11 cellular contexts compared by ENCODE assay signal in the genomic region with DNA sequence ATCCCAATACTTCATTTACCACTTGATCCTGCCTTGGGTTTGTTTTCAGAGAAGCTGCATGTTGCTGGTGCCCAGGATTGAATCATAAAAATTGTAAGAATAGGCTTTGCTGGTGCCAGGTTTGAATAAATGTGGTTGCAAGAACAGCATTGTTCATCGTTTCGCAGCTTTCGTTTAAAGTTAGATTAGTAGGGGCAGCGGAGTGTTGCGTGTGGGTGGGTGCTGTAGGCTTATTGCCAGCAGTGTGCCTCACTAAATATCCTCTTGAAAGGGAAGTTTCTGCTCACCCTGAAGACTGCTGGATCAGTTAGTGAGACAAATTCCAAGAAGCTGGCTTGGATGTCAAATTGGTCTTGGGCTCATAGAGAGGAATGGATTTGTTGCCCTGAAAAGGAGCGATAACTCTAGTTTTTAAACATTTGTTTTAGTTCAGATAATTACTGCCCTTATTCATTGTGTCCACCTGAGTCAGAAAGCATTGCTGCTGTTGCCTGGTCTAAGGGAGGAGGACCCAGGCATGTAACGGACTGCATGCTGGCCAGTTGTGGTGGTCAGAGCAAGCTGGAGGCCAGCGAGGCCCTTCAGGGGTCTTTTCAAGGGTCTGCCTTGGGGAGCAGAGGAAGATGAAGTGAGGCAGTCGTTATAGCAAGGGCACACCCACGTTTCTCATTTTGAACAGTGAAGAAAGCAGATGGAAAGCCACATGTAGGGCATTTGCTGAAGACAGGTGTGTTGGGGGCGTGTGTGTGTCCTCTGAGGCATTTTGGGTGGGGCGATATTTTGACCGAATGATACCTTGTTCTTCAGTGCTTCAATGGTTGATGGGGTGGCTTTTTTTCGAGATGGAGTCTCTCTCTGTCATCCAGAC. TPM values are rescaled to one million over a fixed set of nuclear protein-coding genes. Genes with fewer than 3 reads are reported as not detected.
DNase-seq lines count a peak whose midpoint lies in the region; ATAC-seq lines count a peak whose summit lies in the region.
"Had no signal": no experiment of that assay in that cellular context is flagged by ENCODE, and none has a peak within 500 bp of the region (broad histone marks: within the 10 kb centered on the region; RNA-seq: fewer than 3 reads in every experiment).

No MANE protein-coding gene starts in this region.

- POLR2A ChIA-PET in activated CD4-positive, alpha-beta T cell treated with anti-CD3 and anti-CD28 coated beads for 36 hours (lab: Charles Lee): interaction anchor here (0.6 to 2.1 kb wide), 2 partner anchors 10 to 127 kb away, joined by 3 to 11 read pairs; no protein-coding TSS in a partner anchor

- intact Hi-C loops in activated CD4-positive, alpha-beta T cell treated with anti-CD3 and anti-CD28 coated beads for 36 hours (cut with DNase I, micrococcal nuclease): loop anchor here in 1 of 2 experiments (1.0 kb wide), 1 partner anchor 7 kb away; no protein-coding TSS in a partner anchor

- peak overlapping the region; percentile 80 for H3K27ac Mint-ChIP-seq in activated CD4-positive, alpha-beta T cell treated with anti-CD3 and anti-CD28 coated beads for 36 hours
- H3K27ac Mint-ChIP-seq in T-helper 17 cell: no peak overlapping the region

- H3K27ac ChIP-seq in epithelial cell of prostate: peak overlapping the region; percentile 64
- H3K27ac ChIP-seq: right atrium auricular region, suprapubic skin had no signal

- no peak overlapping the region for H3K4me3 Mint-ChIP-seq in activated CD4-positive, alpha-beta T cell treated with anti-CD3 and anti-CD28 coated beads for 36 hours
- peak overlapping the region; percentile 62 for H3K4me3 Mint-ChIP-seq in T-helper 17 cell
- H3K4me3 Mint-ChIP-seq: activated CD4-positive, alpha-beta T cell treated with anti-CD3 and anti-CD28 coated beads, Interleukin-2, amount 10 ng/mL, durations not matched to agents 7 days and 5 days had no signal

- ATAC-seq in activated CD4-positive, alpha-beta T cell treated with anti-CD3 and anti-CD28 coated beads for 36 hours: peak; percentile 70
- peak; percentile 19 for ATAC-seq in T-helper 17 cell
- no peak for ATAC-seq in HG02588 (IDR thresholded peaks at IDR 0.05; ENCODE audit: unreplicated experiment)

- no peaks in the 10 kb centered on the region for H3K9me3 ChIP-seq in T-helper 17 cell (ENCODE audit: control insufficient read depth, low read length, poor library complexity, severe bottlenecking)
- H3K9me3 ChIP-seq: right atrium auricular region, suprapubic skin had no signal

- peaks cover 54% of the 10 kb centered on the region for H3K4me1 Mint-ChIP-seq in activated CD4-positive, alpha-beta T cell treated with anti-CD3 and anti-CD28 coated beads for 36 hours
- peaks cover 32% of the 10 kb centered on the region for H3K4me1 Mint-ChIP-seq in T-helper 17 cell

- no peaks in the 10 kb centered on the region for H3K9me3 Mint-ChIP-seq in activated CD4-positive, alpha-beta T cell treated with anti-CD3 and anti-CD28 coated beads for 36 hours (ENCODE audit: low read depth)
- H3K9me3 Mint-ChIP-seq: activated CD4-positive, alpha-beta T cell treated with anti-CD3 and anti-CD28 coated beads, Interleukin-2, amount 10 ng/mL, durations not matched to agents 7 days and 5 days had no signal

- CTCF ChIA-PET in activated CD4-positive, alpha-beta T cell treated with anti-CD3 and anti-CD28 coated beads for 36 hours (lab: Charles Lee): interaction anchor here (0.7 to 2.2 kb wide), 3 partner anchors 36 to 82 kb away, joined by 4 to 10 read pairs (median 7); no protein-coding TSS in a partner anchor

- H3K36me3 Mint-ChIP-seq in activated CD4-positive, alpha-beta T cell treated with anti-CD3 and anti-CD28 coated beads for 36 hours (ENCODE audit: low read depth): peaks cover 41% of the 10 kb centered on the region
- H3K36me3 Mint-ChIP-seq in T-helper 17 cell (ENCODE audit: low read depth): no peaks in the 10 kb centered on the region

- DNase-seq in activated CD4-positive, alpha-beta T cell treated with anti-CD3 and anti-CD28 coated beads for 36 hours: peak; percentile 55
- DNase-seq in activated CD4-positive, alpha-beta T cell treated with anti-CD3 and anti-CD28 coated beads for 4 hours: no peak
- no peak for DNase-seq in T-helper 17 cell
- DNase-seq in epithelial cell of prostate (ENCODE audit: low read depth, low spot score): no peak
- DNase-seq in stimulated activated CD4-positive, alpha-beta T cell treated with anti-CD3 and anti-CD28 coated beads, Interleukin-4, amount 100 ng/mL, for 24 hours: peak; percentile 32
- DNase-seq in GOT3 (lab: John Stamatoyannopoulos, UW): no peak
- no peak for DNase-seq in NCI-H526 treated with DMSO at 0.1 percent for 48 hours (lab: John Stamatoyannopoulos, UW)
- DNase-seq: activated CD4-positive, alpha-beta T cell treated with anti-CD3 and anti-CD28 coated beads, Interleukin-2, amount 10 ng/mL, durations not matched to agents 7 days and 5 days had no signal

- no peaks in the 10 kb centered on the region for H3K27me3 Mint-ChIP-seq in activated CD4-positive, alpha-beta T cell treated with anti-CD3 and anti-CD28 coated beads for 36 hours
- H3K27me3 Mint-ChIP-seq in T-helper 17 cell: no peaks in the 10 kb centered on the region
- H3K27me3 Mint-ChIP-seq: activated CD4-positive, alpha-beta T cell treated with anti-CD3 and anti-CD28 coated beads, Interleukin-2, amount 10 ng/mL, durations not matched to agents 7 days and 5 days had no signal

RNA-seq across cellular contexts. Expression of a gene that starts 8.5 kb away (rescaled TPM):
- total RNA-seq in activated CD4-positive, alpha-beta T cell treated with anti-CD3 and anti-CD28 coated beads for 36 hours: 100 to 1,000 TPM; 433 to 570 TPM
- 100 to 1,000 TPM; 428 to 456 TPM for total RNA-seq in T-helper 17 cell

RNA-seq across cellular contexts. Expression of a gene that starts 37.3 kb away (rescaled TPM):
- 100 to 1,000 TPM in 1 of 2 experiments, 10 to 100 TPM in 1; 80.3 to 105 TPM for total RNA-seq in activated CD4-positive, alpha-beta T cell treated with anti-CD3 and anti-CD28 coated beads for 36 hours
- 100 to 1,000 TPM; 186 to 200 TPM for total RNA-seq in T-helper 17 cell

RNA-seq across cellular contexts. Expression of a gene that starts 38.6 kb away (rescaled TPM):
- 10 to 100 TPM; 51.5 to 52.8 TPM for total RNA-seq in activated CD4-positive, alpha-beta T cell treated with anti-CD3 and anti-CD28 coated beads for 36 hours
- 10 to 100 TPM; 49.4 to 56.9 TPM for total RNA-seq in T-helper 17 cell

RNA-seq across cellular contexts. Expression of a gene that starts 55.3 kb away (rescaled TPM):
- total RNA-seq in activated CD4-positive, alpha-beta T cell treated with anti-CD3 and anti-CD28 coated beads for 36 hours: 100 to 1,000 TPM; 167 to 185 TPM
- total RNA-seq in T-helper 17 cell: 100 to 1,000 TPM; 267 to 273 TPM

Comparison
In these comparisons a context has a peak if more than half of its experiments do, and no peak if none do; other contexts are left out.
1. DNase-seq: peak in activated CD4-positive, alpha-beta T cell treated with anti-CD3 and anti-CD28 coated beads for 36 hours (single experiment) and stimulated activated CD4-positive, alpha-beta T cell treated with anti-CD3 and anti-CD28 coated beads, Interleukin-4, amount 100 ng/mL, for 24 hours (single experiment); none in activated CD4-positive, alpha-beta T cell treated with anti-CD3 and anti-CD28 coated beads for 4 hours (0 of 2), T-helper 17 cell (0 of 3), epithelial cell of prostate (single experiment), GOT3 (single experiment) and NCI-H526 treated with DMSO at 0.1 percent for 48 hours (single experiment).